In the genomic region with DNA sequence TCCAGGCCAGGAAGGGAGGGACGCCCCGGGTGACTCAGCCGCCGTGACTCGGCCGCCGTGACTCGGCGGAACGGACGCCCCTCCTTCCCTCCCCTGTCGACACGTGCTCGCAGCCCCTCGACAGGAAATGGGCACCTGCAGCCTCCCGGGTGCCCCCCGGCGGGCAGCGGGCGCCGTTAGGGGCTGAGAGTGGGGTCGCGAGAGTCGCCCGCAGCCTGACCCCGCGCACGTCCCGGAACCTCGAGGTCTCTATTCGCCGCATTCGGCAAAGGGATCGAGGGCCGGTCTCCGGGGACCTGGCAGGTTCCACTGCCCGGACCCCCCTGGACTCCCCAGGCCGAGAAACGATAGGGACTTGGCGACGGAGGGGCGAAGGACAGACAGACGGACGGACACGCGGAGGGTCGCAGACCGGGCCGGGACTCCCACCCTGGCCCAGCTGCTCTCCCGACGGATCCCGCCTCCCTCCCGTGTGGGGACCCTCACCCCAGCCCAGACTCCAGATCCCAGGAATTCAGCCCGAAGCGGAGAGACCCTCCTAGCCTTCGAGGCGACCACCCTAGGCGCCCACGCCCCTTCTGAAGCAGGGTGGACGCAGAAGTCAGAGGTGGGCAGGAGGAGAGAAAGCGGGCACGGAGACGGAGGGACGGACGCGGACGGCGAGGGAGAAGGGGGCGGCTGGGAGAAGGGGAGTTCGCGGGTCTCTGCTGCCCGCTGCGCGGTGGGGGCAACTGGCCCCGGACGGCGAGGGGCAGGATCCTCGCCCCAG, we compare ENCODE assay signal across 8 cellular contexts. TPM values are rescaled to one million over a fixed set of nuclear protein-coding genes. Genes with fewer than 3 reads are reported as not detected.
DNase-seq lines count a peak whose midpoint lies in the region; ATAC-seq and TF ChIP-seq lines count a peak whose summit lies in the region.

No MANE protein-coding gene starts in this region.

- H3K27ac ChIP-seq in substantia nigra (ENCODE audit: low read depth, low read length, poor library complexity, severe bottlenecking) = peak overlapping the region; percentile 17

- H3K4me3 ChIP-seq in MG63 (peak overlapping the region; percentile 98), epithelial cell of proximal tubule (ENCODE audit: low read depth, low read length) (peak overlapping the region; percentile 80)

- H3K27ac Mint-ChIP-seq in naive thymus-derived CD8-positive, alpha-beta T cell = peak overlapping the region in 3 of 10 donors; percentile 28 to 58 (median 57)

- H3K27me3 ChIP-seq in MG63 = no peaks in the 10 kb centered on the region

- H3K27me3 Mint-ChIP-seq in naive thymus-derived CD8-positive, alpha-beta T cell = peaks cover 0 to 4% (median 0%) of the 10 kb centered on the region in 5 donors

- TF ChIP-seq CTCF in epithelial cell of proximal tubule (conservative IDR thresholded peaks at IDR 0.05; ENCODE audit: low read depth, low read length) = no peak

- no peaks in the 10 kb centered on the region for H3K36me3 Mint-ChIP-seq in naive thymus-derived CD8-positive, alpha-beta T cell

- DNase-seq in DMS53 (lab: John Stamatoyannopoulos, UW) (peak; percentile 88), MG63 (peak; percentile 92), epithelial cell of proximal tubule (ENCODE audit: low read depth) (no peak), substantia nigra (lab: John Stamatoyannopoulos, UW) (peak in 3 of 49 donors; percentile 28 to 56 (median 30)), NK-92 (lab: John Stamatoyannopoulos, UW; ENCODE audit: unreplicated experiment) (no peak)
- DNase-seq in activated CD8-positive, alpha-beta memory T cell treated with anti-CD3 and anti-CD28 coated beads for 4 hours (ENCODE audit: low read depth in 2 of 2) = peak; percentile 56 to 63
- DNase-seq in naive thymus-derived CD8-positive, alpha-beta T cell = peak in 4 of 10 donors; percentile 33 to 55 (median 43)

- peak in 1 of 2 donors; percentile 11 for ATAC-seq in naive thymus-derived CD8-positive, alpha-beta T cell
- no peak for ATAC-seq in HG03439 (IDR thresholded peaks at IDR 0.05; ENCODE audit: unreplicated experiment)

- no peaks in the 10 kb centered on the region for H3K9me3 ChIP-seq in MG63

- peaks cover 2 to 27% (median 12%) of the 10 kb centered on the region in 4 donors for H3K4me1 Mint-ChIP-seq in naive thymus-derived CD8-positive, alpha-beta T cell

- POLR2A ChIA-PET in naive thymus-derived CD8-positive, alpha-beta T cell (lab: Charles Lee) = interaction anchor here (0.7 to 6.2 kb wide), 7 partner anchors 9 to 413 kb away, joined by 3 to 105 read pairs (median 14); a partner anchor contains a TSS

- H3K9me3 Mint-ChIP-seq in naive thymus-derived CD8-positive, alpha-beta T cell = no peaks in the 10 kb centered on the region

- peak overlapping the region; percentile 50 to 78 (median 61) for H3K4me3 Mint-ChIP-seq in naive thymus-derived CD8-positive, alpha-beta T cell

- H3K36me3 ChIP-seq in MG63 = peaks cover 47% of the 10 kb centered on the region

RNA-seq across cellular contexts. Expression of a gene that starts 0.6 kb away (rescaled TPM):
- 37.3 and 54.7 TPM in 2 replicates for total RNA-seq in MG63 (2014; rRNA removed; shearing (Covaris generic); ENCODE audit: low replicate concordance)
- total RNA-seq in epithelial cell of proximal tubule = 143 and 172 TPM in 2 replicates
- total RNA-seq in naive thymus-derived CD8-positive, alpha-beta T cell = not detected
- under 1 TPM in 2 of 3 donors, not detected in 1; 0.17 to 0.22 TPM for polyA plus RNA-seq in naive thymus-derived CD8-positive, alpha-beta T cell

RNA-seq across cellular contexts. Expression of a gene that starts 9.1 kb away (rescaled TPM):
- total RNA-seq in MG63 (2014; rRNA removed; shearing (Covaris generic); ENCODE audit: low replicate concordance) = 99.6 and 131 TPM in 2 replicates
- 76.5 and 94.2 TPM in 2 replicates for total RNA-seq in epithelial cell of proximal tubule
- 10 to 100 TPM; 25.8 to 29.5 TPM for total RNA-seq in naive thymus-derived CD8-positive, alpha-beta T cell
- polyA plus RNA-seq in naive thymus-derived CD8-positive, alpha-beta T cell = 10 to 100 TPM; 77.2 to 83.6 (median 83.0) TPM

RNA-seq across cellular contexts. Expression of a gene that starts 11.3 kb away (rescaled TPM):
- 105 and 106 TPM in 2 replicates for total RNA-seq in MG63 (2014; rRNA removed; shearing (Covaris generic); ENCODE audit: low replicate concordance)
- 85.3 and 135 TPM in 2 replicates for total RNA-seq in epithelial cell of proximal tubule
- total RNA-seq in naive thymus-derived CD8-positive, alpha-beta T cell = 10 to 100 TPM; 33.0 to 35.6 TPM
- polyA plus RNA-seq in naive thymus-derived CD8-positive, alpha-beta T cell = 10 to 100 TPM; 74.9 to 97.6 (median 86.0) TPM

RNA-seq across cellular contexts. Expression of a gene that starts 19.3 kb away (rescaled TPM):
- total RNA-seq in MG63 (2014; rRNA removed; shearing (Covaris generic); ENCODE audit: low replicate concordance) = 22.0 and 46.6 TPM in 2 replicates
- 6.6 and 12.4 TPM in 2 replicates for total RNA-seq in epithelial cell of proximal tubule
- total RNA-seq in naive thymus-derived CD8-positive, alpha-beta T cell = 10 to 100 TPM; 53.5 to 57.8 TPM
- polyA plus RNA-seq in naive thymus-derived CD8-positive, alpha-beta T cell = 10 to 100 TPM; 46.0 to 82.2 (median 67.3) TPM

RNA-seq across cellular contexts. Expression of a gene that starts 19.7 kb away (rescaled TPM):
- total RNA-seq in MG63 (2014; rRNA removed; shearing (Covaris generic); ENCODE audit: low replicate concordance) = 276 and 419 TPM in 2 replicates
- total RNA-seq in epithelial cell of proximal tubule = 225 TPM in 2 replicates
- total RNA-seq in naive thymus-derived CD8-positive, alpha-beta T cell = 10 to 100 TPM; 73.1 to 75.8 TPM
- 100 to 1,000 TPM; 103 to 112 (median 110) TPM for polyA plus RNA-seq in naive thymus-derived CD8-positive, alpha-beta T cell

Comparison
In these comparisons a context has a peak if more than half of its experiments do, and no peak if none do; other contexts are left out.
1. DNase-seq: peak in DMS53 (single experiment), MG63 (single experiment) and activated CD8-positive, alpha-beta memory T cell treated with anti-CD3 and anti-CD28 coated beads for 4 hours (2 of 2); none in epithelial cell of proximal tubule (single experiment) and NK-92 (single experiment).
2. RNA of a gene that starts 0.6 kb away (total RNA-seq): 143 to 172 TPM in epithelial cell of proximal tubule and 37.3 to 54.7 TPM in MG63; not detected in naive thymus-derived CD8-positive, alpha-beta T cell; every median in the first group is over 10 times any median in the second.